8 cellular contexts compared by ENCODE assay signal in genomic region chr1:180230791-180231505, GRCh38.
DNase-seq lines count a peak whose midpoint lies in the region; ATAC-seq and TF ChIP-seq lines count a peak whose summit lies in the region.

No MANE protein-coding gene starts in this region.

- ATAC-seq in GM18861 (IDR thresholded peaks at IDR 0.05; ENCODE audit: unreplicated experiment): no peak

- no peak overlapping the region for H3K27ac ChIP-seq in iPS-18a (ENCODE audit: low read length)

- no peaks in the 10 kb centered on the region for H3K9me3 ChIP-seq in iPS-18a (ENCODE audit: control insufficient read depth, low read depth, low read length)

- peak overlapping the region; percentile 80 for H3K4me3 ChIP-seq in iPS-18a (ENCODE audit: low read length)

- peaks cover 93% of the 10 kb centered on the region for H3K27me3 ChIP-seq in iPS-18a (ENCODE audit: control insufficient read depth, insufficient read depth, low read length)

- DNase-seq in DMS53 treated with DMSO at 0.1 percent for 48 hours (lab: John Stamatoyannopoulos, UW; ENCODE audit: unreplicated experiment) (peak; percentile 44), amniotic stem cell (lab: John Stamatoyannopoulos, UW) (peak; percentile 9), SW480 (ENCODE audit: low spot score) (no peak), NCI-H1436 treated with DMSO at 0.1 percent for 48 hours (lab: John Stamatoyannopoulos, UW) (no peak)
- peak; percentile 33 for DNase-seq in stimulated activated CD8-positive, alpha-beta memory T cell treated with anti-CD3 and anti-CD28 coated beads, Interleukin-4, amount 100 ng/mL, for 48 hours

- H3K36me3 ChIP-seq in iPS-18a (ENCODE audit: control insufficient read depth, low read depth, low read length): no peaks in the 10 kb centered on the region

- H3K9ac ChIP-seq in iPS-18a (ENCODE audit: low read length): peak overlapping the region; percentile 52

- peaks cover 23% of the 10 kb centered on the region for H3K4me1 ChIP-seq in iPS-18a (ENCODE audit: control insufficient read depth, low read depth, low read length)

- TF ChIP-seq RAD21 in Ishikawa (IDR thresholded peaks at IDR 0.05; ENCODE audit: low read depth): 0 out of 2 replicates have a peak, but pooled peaks have one; percentile 3

- TF ChIP-seq EP300 in Ishikawa (IDR thresholded peaks at IDR 0.05; ENCODE audit: borderline replicate concordance): peak; percentile 38; the same call in 1 of the 2 replicates

TF ChIP-seq in Ishikawa, 13 proteins besides CTCF, POLR2A, EP300 and RAD21:
- no peak for TF ChIP-seq FOXM1 (IDR thresholded peaks at IDR 0.05; ENCODE audit: borderline replicate concordance, low read depth)
- TF ChIP-seq TAF1 (IDR thresholded peaks at IDR 0.05; ENCODE audit: low read depth): 0 out of 2 replicates have a peak, but pooled peaks have one; percentile 17
- no peak; the same call in 1 of the 2 replicates for TF ChIP-seq USF1 (IDR thresholded peaks at IDR 0.05)
- no peak for TF ChIP-seq REST (IDR thresholded peaks at IDR 0.05; ENCODE audit: low read depth)
- TF ChIP-seq EGR1 (IDR thresholded peaks at IDR 0.05): no peak
- no peak; the same call in 1 of the 2 replicates for TF ChIP-seq NFIC (IDR thresholded peaks at IDR 0.05)
- no peak for TF ChIP-seq CREB1 (IDR thresholded peaks at IDR 0.05; ENCODE audit: low read depth)
- TF ChIP-seq YY1 (IDR thresholded peaks at IDR 0.05; ENCODE audit: low read depth): no peak; the same call in 1 of the 2 replicates
- peak; percentile 66 for TF ChIP-seq MAX (IDR thresholded peaks at IDR 0.05)
- no peak; the same call in 1 of the 2 replicates for TF ChIP-seq ZBTB7A (IDR thresholded peaks at IDR 0.05; ENCODE audit: low read depth)
- TF ChIP-seq TCF12 (IDR thresholded peaks at IDR 0.05; ENCODE audit: low read depth): 0 out of 2 replicates have a peak, but pooled peaks have one; percentile 12
- peak; percentile 98 for TF ChIP-seq TEAD4 (IDR thresholded peaks at IDR 0.05)
- TF ChIP-seq CEBPB (IDR thresholded peaks at IDR 0.05): no peak

Comparison
In these comparisons a context has a peak if more than half of its experiments do, and no peak if none do; other contexts are left out.
1. DNase-seq: peak in DMS53 treated with DMSO at 0.1 percent for 48 hours (single experiment), amniotic stem cell (single experiment) and stimulated activated CD8-positive, alpha-beta memory T cell treated with anti-CD3 and anti-CD28 coated beads, Interleukin-4, amount 100 ng/mL, for 48 hours (single experiment); none in SW480 (single experiment) and NCI-H1436 treated with DMSO at 0.1 percent for 48 hours (single experiment).